In genomic region chr12:119176267-119177055, GRCh38 we compare ENCODE assay signal across 8 cellular contexts. TPM values are rescaled to one million over a fixed set of nuclear protein-coding genes. Genes with fewer than 3 reads are reported as not detected.
DNase-seq lines count a peak whose midpoint lies in the region; ATAC-seq and TF ChIP-seq lines count a peak whose summit lies in the region.

No MANE protein-coding gene starts in this region.

- peak overlapping the region; percentile 17 to 77 for H3K27ac ChIP-seq in breast epithelium
- peak overlapping the region; percentile 78 for H3K27ac ChIP-seq in layer of hippocampus (ENCODE audit: low read depth, low read length)
- peak overlapping the region; percentile 95 to 98 for H3K27ac ChIP-seq in thoracic aorta

- peaks cover 4 to 8% of the 10 kb centered on the region in 2 donors for H3K4me1 ChIP-seq in breast epithelium
- peaks cover 9 to 35% of the 10 kb centered on the region in 2 donors for H3K4me1 ChIP-seq in thoracic aorta (ENCODE audit: control insufficient read depth in 1 of 2, low read depth in 2 of 2)

- intact Hi-C loops in breast epithelium (cut with DNase I; ENCODE audit: low total_unique reads) = no loop called here

- H3K9me3 ChIP-seq in breast epithelium = no peaks in the 10 kb centered on the region
- no peaks in the 10 kb centered on the region for H3K9me3 ChIP-seq in thoracic aorta

- H3K36me3 ChIP-seq in breast epithelium = no peaks in the 10 kb centered on the region
- H3K36me3 ChIP-seq in thoracic aorta = no peaks in the 10 kb centered on the region

- DNase-seq in C1 segment of cervical spinal cord (lab: John Stamatoyannopoulos, UW) (peak in 9 of 14 donors; percentile 21 to 76 (median 48)), NCI-H146 (lab: John Stamatoyannopoulos, UW) (peak; percentile 84), breast epithelium (ENCODE audit: low spot score in 2 of 2) (peak; percentile 85 to 90), thoracic aorta (ENCODE audit: low spot score) (peak; percentile 95)
- no peak for DNase-seq in activated effector memory CD4-positive, alpha-beta T cell treated with anti-CD3 and anti-CD28 coated beads, Interleukin-2, amount 50 U/mL, for 16 hours

- no peaks in the 10 kb centered on the region for H3K27me3 ChIP-seq in breast epithelium
- peaks cover 7% of the 10 kb centered on the region for H3K27me3 ChIP-seq in layer of hippocampus (ENCODE audit: control insufficient read depth, insufficient read depth, low read length)
- no peaks in the 10 kb centered on the region for H3K27me3 ChIP-seq in thoracic aorta (replicated peaks; ENCODE audit: insufficient read depth)

- TF ChIP-seq CTCF in breast epithelium (IDR thresholded peaks at IDR 0.05) (no peak), thoracic aorta (IDR thresholded peaks at IDR 0.05) (no peak)

- no peak for TF ChIP-seq POLR2A in breast epithelium (IDR thresholded peaks at IDR 0.05)

- H3K4me3 ChIP-seq in breast epithelium (peak overlapping the region in 2 of 3 donors; percentile 28 to 57), thoracic aorta (peak overlapping the region; percentile 68)

- ATAC-seq in thoracic aorta (ENCODE audit: insufficient number of reproducible peaks, low FRiP score, low read depth) = peak; percentile 51
- no peak for ATAC-seq in GM19351 (IDR thresholded peaks at IDR 0.05; ENCODE audit: unreplicated experiment)
- ATAC-seq in HG02642 (IDR thresholded peaks at IDR 0.05; ENCODE audit: poor library complexity, unreplicated experiment) = no peak

RNA-seq across cellular contexts. Expression of gene HSPB8, which starts 2.3 kb away (rescaled TPM):
- total RNA-seq in breast epithelium = 10 to 100 TPM; 19.3 to 44.5 (median 32.8) TPM
- total RNA-seq in thoracic aorta = 100 to 1,000 TPM; 108 to 172 TPM
